Comparison of ENCODE assay signal across 13 cellular contexts in genomic region chr9:136942112-136942880, GRCh38. TPM values are rescaled to one million over a fixed set of nuclear protein-coding genes. Genes with fewer than 3 reads are reported as not detected.
DNase-seq lines count a peak whose midpoint lies in the region; ATAC-seq, FAIRE-seq and TF ChIP-seq lines count a peak whose summit lies in the region.
"Had no signal": no experiment of that assay in that cellular context is flagged by ENCODE, and none has a peak within 500 bp of the region (broad histone marks: within the 10 kb centered on the region; RNA-seq: fewer than 3 reads in every experiment).

No MANE protein-coding gene starts in this region.

- no peak for TF ChIP-seq RAD21 in GM12878 (IDR thresholded peaks at IDR 0.05; ENCODE audit: insufficient read depth, low read depth, low read length)
- TF ChIP-seq RAD21 in neural cell (conservative IDR thresholded peaks at IDR 0.05) = no peak

- H3K9me2 ChIP-seq in neural cell (ENCODE audit: insufficient read depth, low read length) = no peaks in the 10 kb centered on the region

- H3K36me3 ChIP-seq in ACC112 (ENCODE audit: insufficient read depth, low read length) = peaks cover 37% of the 10 kb centered on the region; the same call in 1 of the 2 replicates
- peaks cover 41% of the 10 kb centered on the region for H3K36me3 ChIP-seq in DND-41 (ENCODE audit: insufficient read depth, low read length)
- peaks cover 2 to 26% of the 10 kb centered on the region in 2 experiments; a peak in 3 of 4 replicates for H3K36me3 ChIP-seq in GM12878 (ENCODE audit: control insufficient read depth in 2 of 2, insufficient read depth in 2 of 2, low read length in 1 of 2)
- H3K36me3 ChIP-seq in neural cell (ENCODE audit: insufficient read depth, low read length) = peaks cover 6% of the 10 kb centered on the region

- POLR2A ChIA-PET in GM12878 (lab: Charles Lee) = no interaction called here

- TF ChIP-seq CTCF in DND-41 (IDR thresholded peaks at IDR 0.05; ENCODE audit: borderline replicate concordance, extremely low read depth, low read length, poor library complexity, severe bottlenecking) = no peak
- no peak for TF ChIP-seq CTCF in GM12878 (IDR thresholded peaks at IDR 0.05 in 2 of 3, conservative IDR thresholded peaks at IDR 0.05 in 1 of 3; ENCODE audit: control insufficient read depth in 2 of 3, extremely low read depth in 1 of 3, insufficient read depth in 1 of 3, low read depth in 3 of 3, low read length in 3 of 3)
- no peak for TF ChIP-seq CTCF in neural cell (IDR thresholded peaks at IDR 0.05; ENCODE audit: poor library complexity, severe bottlenecking)

- 96% methylated on average over 49 of the region's 60 CpGs for WGBS in GM12878 (ENCODE audit: insufficient coverage, insufficient replicate concordance, low lambda C conversion rate, missing lambda C conversion rate)

- H3K79me2 ChIP-seq in ACC112 (ENCODE audit: control insufficient read depth, insufficient read depth, low read length, unreplicated experiment) = peaks cover 33% of the 10 kb centered on the region
- H3K79me2 ChIP-seq in DND-41 (ENCODE audit: insufficient read depth, low read length) = peaks cover 23% of the 10 kb centered on the region
- H3K79me2 ChIP-seq in GM12878 (ENCODE audit: control insufficient read depth, insufficient read depth, low read length) = peaks cover 19% of the 10 kb centered on the region
- peaks cover 8% of the 10 kb centered on the region for H3K79me2 ChIP-seq in neural cell (replicated peaks; ENCODE audit: insufficient read depth, low read length)

- H3K27me3 ChIP-seq in ACC112 (ENCODE audit: insufficient read depth, low read length) (no peaks in the 10 kb centered on the region), DND-41 (ENCODE audit: insufficient read depth, low read length, poor library complexity) (no peaks in the 10 kb centered on the region), GM12878 (replicated peaks in 1 of 2; ENCODE audit: control insufficient read depth in 2 of 2, insufficient read depth in 2 of 2, low read length in 1 of 2) (no peaks in the 10 kb centered on the region), neural cell (ENCODE audit: insufficient read depth, low read depth, low read length) (no peaks in the 10 kb centered on the region)

- SMC1A ChIA-PET in GM12878 (lab: Charles Lee; ENCODE audit: uncharacterized antibody, unreplicated experiment) = no interaction called here

- TF ChIP-seq POLR2A in GM12878 (IDR thresholded peaks at IDR 0.05; ENCODE audit: low read depth, low read length) = no peak

- no peak for ATAC-seq in DND-41 (ENCODE audit: insufficient read depth, low read depth)
- ATAC-seq in GM12878 = no peak
- no peak for ATAC-seq in HG02588 (IDR thresholded peaks at IDR 0.05; ENCODE audit: unreplicated experiment)
- ATAC-seq: esophagus mucosa had no signal

- DNase-seq in DND-41 = no peak
- DNase-seq in GM12878 (ENCODE audit: low read depth, low spot score) = no peak
- DNase-seq in NCI-H1092 (lab: John Stamatoyannopoulos, UW) = no peak
- no peak for DNase-seq in H4 (ENCODE audit: low spot score)
- no peak for DNase-seq in NCI-H2081 treated with DMSO at 0.1 percent for 48 hours (lab: John Stamatoyannopoulos, UW)
- DNase-seq: DMS79, GM23248 had no signal

- H3K4me3 ChIP-seq in ACC112 (ENCODE audit: low read depth, low read length) = peak overlapping the region; percentile 99
- H3K4me3 ChIP-seq in DND-41 (ENCODE audit: low read depth in 1 of 2, low read length in 2 of 2) = peak overlapping the region in 1 of 2 experiments; percentile 30; a peak in 1 of 4 replicates
- 0 out of 2 replicates have a peak overlapping the region, but pooled peaks have one; percentile 16 for H3K4me3 ChIP-seq in GM12878
- H3K4me3 ChIP-seq in neural cell (ENCODE audit: low read length) = peak overlapping the region; percentile 97

- no peak overlapping the region for H2AFZ ChIP-seq in ACC112 (ENCODE audit: low read length, unreplicated experiment)
- H2AFZ ChIP-seq in DND-41 (ENCODE audit: low read depth, low read length) = no peak overlapping the region
- no peak overlapping the region for H2AFZ ChIP-seq in GM12878 (ENCODE audit: control insufficient read depth, low read depth, low read length)
- no peak overlapping the region for H2AFZ ChIP-seq in neural cell (ENCODE audit: low read depth, low read length)
- H2AFZ ChIP-seq: GM23248 had no signal

- no peaks in the 10 kb centered on the region for H3F3A ChIP-seq in neural cell (ENCODE audit: insufficient read depth, low read length, poor library complexity, severe bottlenecking)

- RAD21 ChIA-PET in GM12878 (lab: Charles Lee; ENCODE audit: unreplicated experiment) = no interaction called here

- H3K9me3 ChIP-seq in DND-41 (ENCODE audit: insufficient read depth, low read length, severe bottlenecking) (no peaks in the 10 kb centered on the region), GM12878 (replicated peaks; ENCODE audit: control insufficient read depth, insufficient read depth, low read length) (no peaks in the 10 kb centered on the region), neural cell (ENCODE audit: low read length) (no peaks in the 10 kb centered on the region)

- TF ChIP-seq EP300 in GM12878 (IDR thresholded peaks at IDR 0.05; ENCODE audit: borderline replicate concordance in 1 of 2, control insufficient read depth in 1 of 2, low read depth in 2 of 2, low read length in 2 of 2) (no peak), neural cell (conservative IDR thresholded peaks at IDR 0.05; ENCODE audit: poor library complexity, severe bottlenecking) (no peak)

- H3K9ac ChIP-seq in DND-41 (ENCODE audit: low read depth, low read length) (peak overlapping the region; percentile 89; the same call in 1 of the 2 replicates), GM12878 (ENCODE audit: control insufficient read depth, insufficient read depth, low read length) (no peak overlapping the region), neural cell (ENCODE audit: low read length) (no peak overlapping the region)

- H3K4me2 ChIP-seq in DND-41 (ENCODE audit: insufficient read depth, low read length) (peak overlapping the region; percentile 91), GM12878 (ENCODE audit: control insufficient read depth, insufficient read depth) (no peak overlapping the region), neural cell (ENCODE audit: low read length) (no peak overlapping the region)

- CTCF ChIA-PET in GM12878 (lab: Yijun Ruan, JAX) = interaction anchor here (2.5 kb wide), 1 partner anchor 99 kb away, joined by 12 read pairs; the partner anchor contains the start of gene AJM1

- FAIRE-seq in GM12878 (lab: Jason Lieb, UNC) = no peak
- FAIRE-seq: keratinocyte had no signal

- BruUV-seq in GM12878 (replicated peaks; lab: Mats Ljungman, UMichigan) = TSS peak; percentile 51

- H4K20me1 ChIP-seq in DND-41 (ENCODE audit: insufficient read depth, low read length) (peaks cover 23% of the 10 kb centered on the region), GM12878 (ENCODE audit: control insufficient read depth, insufficient read depth) (no peaks in the 10 kb centered on the region), neural cell (ENCODE audit: insufficient read depth) (no peaks in the 10 kb centered on the region)

- intact Hi-C loops in GM12878 (cut with micrococcal nuclease; ENCODE audit: unreplicated experiment) = loop anchor here (5.0 to 10.0 kb wide), 2 partner anchors 90 to 147 kb away; partner anchors contain the start of genes CCDC183, MAMDC4 and TMEM141

- in situ Hi-C loops in GM12878 (cut with MboI) = no loop called here

- H3K27ac ChIP-seq in ACC112 (ENCODE audit: low read depth, low read length) = no peak overlapping the region
- H3K27ac ChIP-seq in DND-41 (ENCODE audit: low read length) = no peak overlapping the region
- H3K27ac ChIP-seq in GM12878 (ENCODE audit: control insufficient read depth, insufficient read depth) = no peak overlapping the region
- no peak overlapping the region for H3K27ac ChIP-seq in neural cell (ENCODE audit: low read length)
- H3K27ac ChIP-seq: GM23248 had no signal

- H3K4me1 ChIP-seq in ACC112 (ENCODE audit: control insufficient read depth, insufficient read depth, low read length, unreplicated experiment) = peaks cover 7% of the 10 kb centered on the region
- H3K4me1 ChIP-seq in DND-41 (ENCODE audit: insufficient read depth, low read length) = peaks cover 27% of the 10 kb centered on the region
- peaks cover 4% of the 10 kb centered on the region for H3K4me1 ChIP-seq in GM12878 (ENCODE audit: control insufficient read depth, insufficient read depth, low read length)

RNA-seq across cellular contexts. Expression of gene FBXW5, which starts 2.2 kb away (rescaled TPM):
- total RNA-seq in GM12878 (2013; cell fraction: nucleolus; rRNA removed) = 60.6 and 82.0 TPM in 2 replicates
- 84.3 and 97.3 TPM in 2 replicates for total RNA-seq in GM12878 (2014; rRNA removed)
- 11.7 and 15.5 TPM in 2 replicates for total RNA-seq in GM12878 (2014; rRNA removed; fragmentation: Illumina TruSeq; extraction: Trizol)
- total RNA-seq in GM12878 (2021) = 70.4 and 73.0 TPM in 2 replicates
- 15.5 TPM for polyA plus RNA-seq in GM12878 (2011; ENCODE audit: low read depth)
- polyA plus RNA-seq in GM12878 (2011; rRNA removed) = 10.6 and 29.8 TPM in 2 replicates
- polyA plus RNA-seq in GM12878 (2011; cell fraction: cytosol; rRNA removed) = 60.0 and 119 TPM in 2 replicates
- 295 and 360 TPM in 2 replicates for polyA plus RNA-seq in GM12878 (2011; cell fraction: nucleus; rRNA removed)
- polyA plus RNA-seq in GM12878 (2012) = 45.0 and 50.4 TPM in 2 replicates
- polyA plus RNA-seq in GM12878 (2014; fragmentation: Illumina TruSeq; extraction: Trizol) = 0.68 and 5.0 TPM in 2 replicates
- 1 to 10 TPM in 1 of 2 experiments, under 1 TPM in 1; 0.21 to 1.4 TPM for polyA plus RNA-seq in GM12878 (2014; fragmentation: Nextera tagmentation; extraction: Ambion mirVana)
- polyA plus RNA-seq in GM12878 (2014; rRNA removed) = 67.3 and 79.6 TPM in 2 replicates
- polyA plus RNA-seq in GM12878 (2016; fragmentation: Nextera tagmentation; extraction: Ambion mirVana) = 10 to 100 TPM; 59.2 to 63.4 TPM
- 42.2 and 81.4 TPM in 2 replicates for polyA minus RNA-seq in GM12878 (2011; rRNA and poly(A)+ RNA removed)
- polyA minus RNA-seq in GM12878 (2011; cell fraction: cytosol; rRNA and poly(A)+ RNA removed) = 67.9 and 75.6 TPM in 2 replicates
- 52.3 and 85.2 TPM in 2 replicates for polyA minus RNA-seq in GM12878 (2011; cell fraction: nucleus; rRNA and poly(A)+ RNA removed)
- 138 and 148 TPM in 2 replicates for polyA plus RNA-seq in neural cell
- 82.7 and 98.1 TPM in 2 replicates for polyA minus RNA-seq in neural cell
- 56.2 and 83.0 TPM in 2 replicates for total RNA-seq in H4 (2014; rRNA removed; shearing (Covaris generic))

RNA-seq across cellular contexts. Expression of gene C8G, which starts 2.7 kb away (rescaled TPM):
- not detected in 2 replicates for total RNA-seq in GM12878 (2013; cell fraction: nucleolus; rRNA removed)
- total RNA-seq in GM12878 (2014; rRNA removed) = not detected in 2 replicates
- not detected in 2 replicates for total RNA-seq in GM12878 (2014; rRNA removed; fragmentation: Illumina TruSeq; extraction: Trizol)
- total RNA-seq in GM12878 (2021) = 0.64 and 0.69 TPM in 2 replicates
- polyA plus RNA-seq in GM12878 (2011; ENCODE audit: low read depth) = not detected
- not detected in 2 replicates for polyA plus RNA-seq in GM12878 (2011; rRNA removed)
- 0.23 TPM in 1 of 2 replicates, not detected in the other for polyA plus RNA-seq in GM12878 (2011; cell fraction: cytosol; rRNA removed)
- 1.4 and 2.9 TPM in 2 replicates for polyA plus RNA-seq in GM12878 (2011; cell fraction: nucleus; rRNA removed)
- 1.4 TPM in 1 of 2 replicates, not detected in the other for polyA plus RNA-seq in GM12878 (2012)
- not detected in 2 replicates for polyA plus RNA-seq in GM12878 (2014; fragmentation: Illumina TruSeq; extraction: Trizol)
- polyA plus RNA-seq in GM12878 (2014; fragmentation: Nextera tagmentation; extraction: Ambion mirVana) = not detected
- 0.26 and 1.5 TPM in 2 replicates for polyA plus RNA-seq in GM12878 (2014; rRNA removed)
- polyA plus RNA-seq in GM12878 (2016; fragmentation: Nextera tagmentation; extraction: Ambion mirVana) = under 1 TPM in 1 of 2 experiments, not detected in 1; 0.50 TPM
- polyA minus RNA-seq in GM12878 (2011; rRNA and poly(A)+ RNA removed) = not detected in 2 replicates
- not detected in 2 replicates for polyA minus RNA-seq in GM12878 (2011; cell fraction: cytosol; rRNA and poly(A)+ RNA removed)
- polyA minus RNA-seq in GM12878 (2011; cell fraction: nucleus; rRNA and poly(A)+ RNA removed) = 1.1 TPM in 1 of 2 replicates, not detected in the other
- polyA plus RNA-seq in neural cell = not detected in 2 replicates
- not detected in 2 replicates for polyA minus RNA-seq in neural cell
- not detected in 2 replicates for total RNA-seq in H4 (2014; rRNA removed; shearing (Covaris generic))
- total RNA-seq: esophagus mucosa, GM23248, pulmonary artery endothelial cell had no signal

RNA-seq across cellular contexts. Expression of gene LCN12, which starts 9.8 kb away (rescaled TPM):
- total RNA-seq in GM12878 (2013; cell fraction: nucleolus; rRNA removed) = 1.1 and 2.4 TPM in 2 replicates
- total RNA-seq in GM12878 (2014; rRNA removed) (0.40 TPM in 1 of 2 replicates, not detected in the other), GM12878 (2014; rRNA removed; fragmentation: Illumina TruSeq; extraction: Trizol) (not detected in 2 replicates), GM12878 (2021) (0.64 TPM in 1 of 2 replicates, not detected in the other)
- not detected for polyA plus RNA-seq in GM12878 (2011; ENCODE audit: low read depth)
- polyA plus RNA-seq in GM12878 (2011; rRNA removed) (0.20 and 0.48 TPM in 2 replicates), GM12878 (2014; fragmentation: Illumina TruSeq; extraction: Trizol) (0.25 TPM in 1 of 2 replicates, not detected in the other), GM12878 (2014; fragmentation: Nextera tagmentation; extraction: Ambion mirVana) (not detected), GM12878 (2014; rRNA removed) (0.06 and 0.41 TPM in 2 replicates), GM12878 (2016; fragmentation: Nextera tagmentation; extraction: Ambion mirVana) (under 1 TPM; 0.33 to 0.44 TPM), neural cell (2.9 TPM in 1 of 2 replicates, not detected in the other)
- 0.07 and 0.42 TPM in 2 replicates for polyA plus RNA-seq in GM12878 (2011; cell fraction: cytosol; rRNA removed)
- 11.8 and 13.0 TPM in 2 replicates for polyA plus RNA-seq in GM12878 (2011; cell fraction: nucleus; rRNA removed)
- polyA plus RNA-seq in GM12878 (2012) = 0.72 and 0.74 TPM in 2 replicates
- 0.22 and 0.26 TPM in 2 replicates for polyA minus RNA-seq in GM12878 (2011; rRNA and poly(A)+ RNA removed)
- polyA minus RNA-seq in GM12878 (2011; cell fraction: cytosol; rRNA and poly(A)+ RNA removed) = not detected in 2 replicates
- 1.2 and 2.8 TPM in 2 replicates for polyA minus RNA-seq in GM12878 (2011; cell fraction: nucleus; rRNA and poly(A)+ RNA removed)
- not detected in 2 replicates for polyA minus RNA-seq in neural cell
- total RNA-seq in H4 (2014; rRNA removed; shearing (Covaris generic)) = not detected in 2 replicates
- total RNA-seq: GM23248, pulmonary artery endothelial cell had no signal
- polyA plus RNA-seq: GM23248, keratinocyte had no signal

RNA-seq across cellular contexts. Expression of gene PTGDS, which starts 35.0 kb away (rescaled TPM):
- not detected in 2 replicates for total RNA-seq in GM12878 (2013; cell fraction: nucleolus; rRNA removed)
- total RNA-seq in GM12878 (2014; rRNA removed) = not detected in 2 replicates
- total RNA-seq in GM12878 (2014; rRNA removed; fragmentation: Illumina TruSeq; extraction: Trizol) = not detected in 2 replicates
- total RNA-seq in GM12878 (2021) = not detected in 2 replicates
- polyA plus RNA-seq in GM12878 (2011; ENCODE audit: low read depth) = not detected
- not detected in 2 replicates for polyA plus RNA-seq in GM12878 (2011; rRNA removed)
- not detected in 2 replicates for polyA plus RNA-seq in GM12878 (2011; cell fraction: cytosol; rRNA removed)
- polyA plus RNA-seq in GM12878 (2011; cell fraction: nucleus; rRNA removed) = not detected in 2 replicates
- not detected in 2 replicates for polyA plus RNA-seq in GM12878 (2012)
- not detected in 2 replicates for polyA plus RNA-seq in GM12878 (2014; fragmentation: Illumina TruSeq; extraction: Trizol)
- not detected for polyA plus RNA-seq in GM12878 (2014; fragmentation: Nextera tagmentation; extraction: Ambion mirVana)
- polyA plus RNA-seq in GM12878 (2014; rRNA removed) = not detected in 2 replicates
- polyA plus RNA-seq in GM12878 (2016; fragmentation: Nextera tagmentation; extraction: Ambion mirVana) = not detected
- not detected in 2 replicates for polyA minus RNA-seq in GM12878 (2011; rRNA and poly(A)+ RNA removed)
- not detected in 2 replicates for polyA minus RNA-seq in GM12878 (2011; cell fraction: cytosol; rRNA and poly(A)+ RNA removed)
- not detected in 2 replicates for polyA minus RNA-seq in GM12878 (2011; cell fraction: nucleus; rRNA and poly(A)+ RNA removed)
- polyA plus RNA-seq in neural cell = 2.0 TPM in 1 of 2 replicates, not detected in the other
- not detected in 2 replicates for polyA minus RNA-seq in neural cell
- not detected in 2 replicates for total RNA-seq in H4 (2014; rRNA removed; shearing (Covaris generic))
- total RNA-seq: GM23248, pulmonary artery endothelial cell had no signal
- polyA plus RNA-seq: keratinocyte had no signal

RNA-seq across cellular contexts. Expression of gene LCNL1, which starts 40.5 kb away (rescaled TPM):
- total RNA-seq in GM12878 (2013; cell fraction: nucleolus; rRNA removed) = not detected in 2 replicates
- total RNA-seq in GM12878 (2014; rRNA removed) = not detected in 2 replicates
- not detected in 2 replicates for total RNA-seq in GM12878 (2014; rRNA removed; fragmentation: Illumina TruSeq; extraction: Trizol)
- total RNA-seq in GM12878 (2021) = not detected in 2 replicates
- not detected for polyA plus RNA-seq in GM12878 (2011; ENCODE audit: low read depth)
- polyA plus RNA-seq in GM12878 (2011; rRNA removed) = not detected in 2 replicates
- not detected in 2 replicates for polyA plus RNA-seq in GM12878 (2011; cell fraction: cytosol; rRNA removed)
- not detected in 2 replicates for polyA plus RNA-seq in GM12878 (2011; cell fraction: nucleus; rRNA removed)
- polyA plus RNA-seq in GM12878 (2012) = not detected in 2 replicates
- polyA plus RNA-seq in GM12878 (2014; fragmentation: Illumina TruSeq; extraction: Trizol) = not detected in 2 replicates
- polyA plus RNA-seq in GM12878 (2014; fragmentation: Nextera tagmentation; extraction: Ambion mirVana) = not detected
- polyA plus RNA-seq in GM12878 (2014; rRNA removed) = not detected in 2 replicates
- polyA plus RNA-seq in GM12878 (2016; fragmentation: Nextera tagmentation; extraction: Ambion mirVana) = not detected
- not detected in 2 replicates for polyA minus RNA-seq in GM12878 (2011; rRNA and poly(A)+ RNA removed)
- polyA minus RNA-seq in GM12878 (2011; cell fraction: cytosol; rRNA and poly(A)+ RNA removed) = not detected in 2 replicates
- not detected in 2 replicates for polyA minus RNA-seq in GM12878 (2011; cell fraction: nucleus; rRNA and poly(A)+ RNA removed)
- 0.76 TPM in 1 of 2 replicates, not detected in the other for polyA plus RNA-seq in neural cell
- not detected in 2 replicates for polyA minus RNA-seq in neural cell
- not detected in 2 replicates for total RNA-seq in H4 (2014; rRNA removed; shearing (Covaris generic))
- total RNA-seq: GM23248, pulmonary artery endothelial cell had no signal
- polyA plus RNA-seq: GM23248, keratinocyte had no signal
